Comparison of ENCODE assay signal across 1 cellular context in genomic region chr16:81888520-81889394, GRCh38.
TF ChIP-seq lines count a peak whose summit lies in the region.

No MANE protein-coding gene starts in this region.

TF ChIP-seq in HepG2, 621 proteins besides CTCF, POLR2A, EP300 and RAD21 (continued from another document and continues in another):
- TF ChIP-seq SNAPC4 (CRISPR knock-in tag; IDR thresholded peaks at IDR 0.05) = no peak
- TF ChIP-seq ZIK1 (CRISPR knock-in tag; IDR thresholded peaks at IDR 0.05; ENCODE audit: borderline replicate concordance, low read depth) = no peak
- 0 out of 2 replicates have a peak, but pooled peaks have one; percentile 16 for TF ChIP-seq JUNB (CRISPR knock-in tag; IDR thresholded peaks at IDR 0.05; ENCODE audit: borderline replicate concordance)
- no peak for TF ChIP-seq TERF1 (CRISPR knock-in tag; IDR thresholded peaks at IDR 0.05)
- TF ChIP-seq ZNF616 (CRISPR knock-in tag; IDR thresholded peaks at IDR 0.05; ENCODE audit: low read depth) = peak; percentile 73; the same call in 1 of the 2 replicates
- TF ChIP-seq ZNF292 (CRISPR knock-in tag; IDR thresholded peaks at IDR 0.05; ENCODE audit: borderline replicate concordance, low read depth) = peak; percentile 51; the same call in 1 of the 2 replicates
- TF ChIP-seq TBX2 (CRISPR knock-in tag; IDR thresholded peaks at IDR 0.05; ENCODE audit: borderline replicate concordance) = peak; percentile 82
- TF ChIP-seq SNAPC5 (CRISPR knock-in tag; IDR thresholded peaks at IDR 0.05; ENCODE audit: borderline replicate concordance) = 0 out of 2 replicates have a peak, but pooled peaks have one; percentile 48
- no peak for TF ChIP-seq TOE1 (CRISPR knock-in tag; IDR thresholded peaks at IDR 0.05)
- TF ChIP-seq ZNF280D (CRISPR knock-in tag; IDR thresholded peaks at IDR 0.05) = peak; percentile 75; the same call in 1 of the 2 replicates
- TF ChIP-seq NCOR1 (IDR thresholded peaks at IDR 0.05; ENCODE audit: borderline replicate concordance, low read length) = peak; percentile 92; the same call in 1 of the 2 replicates
- no peak for TF ChIP-seq CENPT (CRISPR knock-in tag; IDR thresholded peaks at IDR 0.05; ENCODE audit: low read depth)
- TF ChIP-seq NFIC (IDR thresholded peaks at IDR 0.05; ENCODE audit: low read length) = peak; percentile 52; the same call in 1 of the 2 replicates
- TF ChIP-seq HOXA9 (CRISPR knock-in tag; IDR thresholded peaks at IDR 0.05; ENCODE audit: borderline replicate concordance) = peak; percentile 76
- no peak for TF ChIP-seq PRDM10 (CRISPR knock-in tag; IDR thresholded peaks at IDR 0.05; ENCODE audit: low read depth)
- TF ChIP-seq PAWR (CRISPR knock-in tag; IDR thresholded peaks at IDR 0.05; ENCODE audit: borderline replicate concordance) = no peak
- TF ChIP-seq TCF7 (IDR thresholded peaks at IDR 0.05; ENCODE audit: low read depth) = peak; percentile 80
- 0 out of 2 replicates have a peak, but pooled peaks have one; percentile 30 for TF ChIP-seq ZNF142 (CRISPR knock-in tag; IDR thresholded peaks at IDR 0.05)
- peak; percentile 70 for TF ChIP-seq ZGPAT (CRISPR knock-in tag; IDR thresholded peaks at IDR 0.05)
- TF ChIP-seq ZNF275 (CRISPR knock-in tag; IDR thresholded peaks at IDR 0.05; ENCODE audit: borderline replicate concordance) = no peak
- TF ChIP-seq PRMT3 (CRISPR knock-in tag; IDR thresholded peaks at IDR 0.05; ENCODE audit: borderline replicate concordance, low read depth) = no peak
- TF ChIP-seq GATAD1 (CRISPR knock-in tag; IDR thresholded peaks at IDR 0.05) = peak; percentile 42; the same call in 1 of the 2 replicates
- TF ChIP-seq ZNF614 (CRISPR knock-in tag; IDR thresholded peaks at IDR 0.05; ENCODE audit: borderline replicate concordance) = peak; percentile 44; the same call in 1 of the 2 replicates
- TF ChIP-seq BHLHE40 (IDR thresholded peaks at IDR 0.05; ENCODE audit: low read length) = peak; percentile 56; the same call in 1 of the 2 replicates
- peak; percentile 16; the same call in 1 of the 2 replicates for TF ChIP-seq HOMEZ (CRISPR knock-in tag; IDR thresholded peaks at IDR 0.05; ENCODE audit: low read depth)
- TF ChIP-seq ZMYM4 (CRISPR knock-in tag; IDR thresholded peaks at IDR 0.05) = peak; percentile 54
- no peak for TF ChIP-seq RFX5 (IDR thresholded peaks at IDR 0.05; ENCODE audit: low read depth, low read length)
